Comparison of ENCODE assay signal across 10 cellular contexts in the genomic region with DNA sequence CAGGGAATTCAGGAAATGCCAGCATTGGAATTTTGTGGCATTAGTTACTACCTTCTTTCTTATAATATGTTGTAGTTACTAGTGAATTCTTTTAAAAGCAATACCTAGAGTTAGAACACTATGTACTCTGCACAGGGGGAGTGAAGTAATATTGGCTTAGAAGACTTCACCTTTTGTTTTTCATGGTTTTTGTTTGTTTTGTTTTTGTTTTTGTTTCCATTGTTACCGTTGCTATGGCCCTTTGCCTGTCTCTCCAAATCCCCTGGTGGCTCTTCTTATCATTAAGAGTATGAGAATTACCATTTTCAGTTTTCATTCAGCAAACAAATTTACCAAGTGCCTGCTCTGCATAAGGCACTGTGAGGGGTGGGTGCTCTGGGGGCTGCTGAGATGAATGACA.
DNase-seq lines count a peak whose midpoint lies in the region; ATAC-seq and TF ChIP-seq lines count a peak whose summit lies in the region.
"Had no signal": no experiment of that assay in that cellular context is flagged by ENCODE, and none has a peak within 500 bp of the region (broad histone marks: within the 10 kb centered on the region; RNA-seq: fewer than 3 reads in every experiment).

No MANE protein-coding gene starts in this region.

- H3K4me3 ChIP-seq in AG10803 (ENCODE audit: low read length), result no peak overlapping the region
- H3K4me3 ChIP-seq in GM23248, result no peak overlapping the region
- no peak overlapping the region for H3K4me3 ChIP-seq in hepatocyte
- H3K4me3 ChIP-seq in esophagus squamous epithelium, result no peak overlapping the region
- no peak overlapping the region for H3K4me3 ChIP-seq in mucosa of descending colon

- peak; percentile 32 for ATAC-seq in activated CD8-positive, alpha-beta T cell treated with anti-CD3 and anti-CD28 coated beads for 36 hours
- no peak for ATAC-seq in mucosa of descending colon
- ATAC-seq: PC-3 had no signal

- H3K9ac ChIP-seq in GM23248, result no peak overlapping the region; the same call in 1 of the 2 replicates

- H3K36me3 ChIP-seq in GM23248 (ENCODE audit: low read depth) (peaks cover 18% of the 10 kb centered on the region; the same call in 1 of the 2 replicates), hepatocyte (replicated peaks; ENCODE audit: insufficient read depth, low read depth) (no peaks in the 10 kb centered on the region), esophagus squamous epithelium (peaks cover 0 to 49% (median 3%) of the 10 kb centered on the region in 3 donors), mucosa of descending colon (ENCODE audit: low read depth) (no peaks in the 10 kb centered on the region)

- H3K4me3 Mint-ChIP-seq in activated CD8-positive, alpha-beta T cell treated with anti-CD3 and anti-CD28 coated beads for 36 hours, result no peak overlapping the region

- H3K36me3 Mint-ChIP-seq in activated CD8-positive, alpha-beta T cell treated with anti-CD3 and anti-CD28 coated beads for 36 hours (ENCODE audit: low read depth), result peaks cover 57% of the 10 kb centered on the region

- peaks cover 70% of the 10 kb centered on the region for H3K4me1 Mint-ChIP-seq in activated CD8-positive, alpha-beta T cell treated with anti-CD3 and anti-CD28 coated beads for 36 hours (ENCODE audit: low read depth)

- H3K27me3 Mint-ChIP-seq in activated CD8-positive, alpha-beta T cell treated with anti-CD3 and anti-CD28 coated beads for 36 hours, result no peaks in the 10 kb centered on the region

- peaks cover 33% of the 10 kb centered on the region for H3K4me1 ChIP-seq in GM23248 (ENCODE audit: insufficient read depth)
- no peaks in the 10 kb centered on the region for H3K4me1 ChIP-seq in hepatocyte (ENCODE audit: insufficient read depth)
- H3K4me1 ChIP-seq in esophagus squamous epithelium, result peaks cover 0 to 3% (median 0%) of the 10 kb centered on the region in 3 donors
- H3K4me1 ChIP-seq in mucosa of descending colon (ENCODE audit: low read depth), result peaks cover 5% of the 10 kb centered on the region

- H3K27ac Mint-ChIP-seq in activated CD8-positive, alpha-beta T cell treated with anti-CD3 and anti-CD28 coated beads for 36 hours, result peak overlapping the region; percentile 21

- in situ Hi-C loops in GM23248 (cut with MboI), result no loop called here

- no peaks in the 10 kb centered on the region for H3K9me3 Mint-ChIP-seq in activated CD8-positive, alpha-beta T cell treated with anti-CD3 and anti-CD28 coated beads for 36 hours

- intact Hi-C loops in activated CD8-positive, alpha-beta T cell treated with anti-CD3 and anti-CD28 coated beads for 36 hours (cut with micrococcal nuclease), result no loop called here
- intact Hi-C loops in esophagus squamous epithelium (cut with DNase I) (no loop called here), mucosa of descending colon (cut with DNase I, micrococcal nuclease) (no loop called here)

- H3K27me3 ChIP-seq in GM23248 (replicated peaks; ENCODE audit: insufficient read depth) (no peaks in the 10 kb centered on the region), hepatocyte (no peaks in the 10 kb centered on the region), esophagus squamous epithelium (no peaks in the 10 kb centered on the region)

- H3K27ac ChIP-seq in GM23248 (no peak overlapping the region), hepatocyte (peak overlapping the region; percentile 34), esophagus squamous epithelium (no peak overlapping the region)

- H3K4me2 ChIP-seq in GM23248 (ENCODE audit: unreplicated experiment) (no peak overlapping the region), hepatocyte (no peak overlapping the region)

- no peak for TF ChIP-seq POLR2A in esophagus squamous epithelium (IDR thresholded peaks at IDR 0.05)

- POLR2A ChIA-PET in activated CD8-positive, alpha-beta T cell treated with anti-CD3 and anti-CD28 coated beads for 36 hours (lab: Charles Lee), result no interaction called here

- CTCF ChIA-PET in activated CD8-positive, alpha-beta T cell treated with anti-CD3 and anti-CD28 coated beads for 36 hours (lab: Charles Lee), result interaction anchor here (0.9 to 3.6 kb wide), 3 partner anchors 8 to 91 kb away, joined by 3 to 22 read pairs (median 3); a partner anchor contains a TSS

- H2AFZ ChIP-seq in GM23248 (no peak overlapping the region), hepatocyte (no peak overlapping the region)

- peaks cover 29% of the 10 kb centered on the region; the same call in 1 of the 2 replicates for H3K79me2 ChIP-seq in GM23248 (ENCODE audit: insufficient read depth)
- peaks cover 7% of the 10 kb centered on the region for H3K79me2 ChIP-seq in hepatocyte

- H3K9me3 ChIP-seq in GM23248 (ENCODE audit: low read depth) (no peaks in the 10 kb centered on the region), hepatocyte (ENCODE audit: low read depth) (no peaks in the 10 kb centered on the region), esophagus squamous epithelium (no peaks in the 10 kb centered on the region), mucosa of descending colon (no peaks in the 10 kb centered on the region)

- WGBS in GM23248 (ENCODE audit: low coverage in 1 of 2, low lambda C conversion rate in 2 of 2, missing lambda C conversion rate in 2 of 2), 2 experiments, result 41 to 48% methylated on average over 1 of the region's 1 CpG
- WGBS in hepatocyte (ENCODE audit: low lambda C conversion rate, missing lambda C conversion rate), result 57% methylated on average over 1 of the region's 1 CpG
- 22 to 40% methylated on average over 1 of the region's 1 CpG for WGBS in esophagus squamous epithelium, 2 donors

- no peak for TF ChIP-seq CTCF in AG10803 (conservative IDR thresholded peaks at IDR 0.05; ENCODE audit: low read length)
- no peak for TF ChIP-seq CTCF in activated CD8-positive, alpha-beta T cell treated with anti-CD3 and anti-CD28 coated beads for 36 hours (IDR thresholded peaks at IDR 0.05)
- no peak for TF ChIP-seq CTCF in hepatocyte (IDR thresholded peaks at IDR 0.05; ENCODE audit: poor library complexity)
- TF ChIP-seq CTCF in esophagus squamous epithelium (IDR thresholded peaks at IDR 0.05), result no peak
- no peak for TF ChIP-seq CTCF in mucosa of descending colon (IDR thresholded peaks at IDR 0.05)

- peak; percentile 34 for DNase-seq in AG10803 (ENCODE audit: low read depth)
- DNase-seq in GM23248, result peak; percentile 41
- DNase-seq in activated CD8-positive, alpha-beta T cell treated with anti-CD3 and anti-CD28 coated beads for 36 hours, result no peak
- DNase-seq in hepatocyte (ENCODE audit: low spot score), result peak; percentile 26
- no peak for DNase-seq in stimulated activated CD4-positive, alpha-beta T cell treated with anti-CD3 and anti-CD28 coated beads, Interleukin-2, amount 100 ng/mL, for 48 hours
- no peak for DNase-seq in esophagus squamous epithelium (lab: John Stamatoyannopoulos, UW)
- no peak for DNase-seq in DMS 273 (lab: John Stamatoyannopoulos, UW; ENCODE audit: unreplicated experiment)
- no peak for DNase-seq in mucosa of descending colon
- DNase-seq: DND-41, PC-3 had no signal

- H3K9me2 ChIP-seq in GM23248 (ENCODE audit: insufficient read depth) (no peaks in the 10 kb centered on the region), hepatocyte (replicated peaks; ENCODE audit: insufficient read depth) (no peaks in the 10 kb centered on the region)

- H4K20me1 ChIP-seq in GM23248 (ENCODE audit: insufficient read depth) (no peaks in the 10 kb centered on the region), hepatocyte (ENCODE audit: insufficient read depth, poor library complexity, severe bottlenecking) (no peaks in the 10 kb centered on the region)

- peaks cover 26% of the 10 kb centered on the region for H3F3A ChIP-seq in GM23248 (ENCODE audit: insufficient read depth)

Comparison
In these comparisons a context has a peak if more than half of its experiments do, and no peak if none do; other contexts are left out.
1. DNase-seq: peak in AG10803 (single experiment), GM23248 (single experiment) and hepatocyte (single experiment); none in activated CD8-positive, alpha-beta T cell treated with anti-CD3 and anti-CD28 coated beads for 36 hours (single experiment), stimulated activated CD4-positive, alpha-beta T cell treated with anti-CD3 and anti-CD28 coated beads, Interleukin-2, amount 100 ng/mL, for 48 hours (0 of 2), esophagus squamous epithelium (single experiment), DMS 273 (single experiment) and mucosa of descending colon (0 of 3).